ENCODE assay signal across 11 cellular contexts in the genomic region with DNA sequence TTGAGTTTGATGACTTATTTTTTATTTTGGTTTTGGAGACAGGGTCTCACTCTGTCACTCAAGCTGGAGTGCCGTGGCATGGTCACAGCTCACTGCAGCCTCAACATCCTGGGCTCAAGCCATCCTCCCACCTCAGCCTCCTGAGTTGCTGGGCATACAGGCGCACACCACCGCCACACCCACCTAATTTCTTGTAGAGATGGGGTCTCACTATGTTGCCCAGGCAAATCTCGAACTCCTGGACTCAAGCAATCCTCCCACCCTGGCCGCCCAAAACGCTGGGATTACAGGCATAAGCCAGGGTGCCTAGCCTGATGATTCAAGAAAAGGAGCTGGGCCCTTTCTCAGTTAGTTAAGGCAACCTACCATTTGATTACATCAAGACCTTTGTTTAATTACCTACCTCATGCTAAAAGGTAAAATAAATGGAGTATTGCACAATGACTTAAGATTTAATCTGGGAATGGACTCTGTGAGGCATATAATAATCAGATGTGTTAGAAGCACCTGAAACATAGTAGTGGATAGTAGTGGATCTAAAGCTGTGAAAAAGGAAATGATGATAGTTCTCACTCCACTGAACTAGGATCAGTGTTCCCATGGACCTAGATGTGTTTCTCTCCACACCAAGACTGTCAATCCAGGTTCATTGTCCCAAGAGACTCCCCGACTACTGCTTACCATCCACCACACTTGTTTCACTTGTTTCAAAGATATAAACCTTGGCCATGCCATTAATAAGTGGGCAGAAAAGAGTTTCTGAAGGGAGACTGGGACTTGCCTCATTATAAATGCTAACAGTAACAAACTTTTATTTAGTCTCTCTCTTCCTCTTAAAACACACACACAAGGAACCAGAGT. TPM values are rescaled to one million over a fixed set of nuclear protein-coding genes. Genes with fewer than 3 reads are reported as not detected.
DNase-seq lines count a peak whose midpoint lies in the region; ATAC-seq and TF ChIP-seq lines count a peak whose summit lies in the region.
"Had no signal": no experiment of that assay in that cellular context is flagged by ENCODE, and none has a peak within 500 bp of the region (broad histone marks: within the 10 kb centered on the region; RNA-seq: fewer than 3 reads in every experiment).

No MANE protein-coding gene starts in this region.

- peak overlapping the region; percentile 66 for H3K4me3 Mint-ChIP-seq in activated CD4-positive, alpha-beta T cell treated with anti-CD3 and anti-CD28 coated beads for 36 hours
- H3K4me3 Mint-ChIP-seq in stimulated activated effector memory CD8-positive, alpha-beta T cell treated with anti-CD3 and anti-CD28 coated beads, Interleukin-12 subunit alpha, Interleukin-12 subunit beta, amount 100 ng/mL, for 72 hours = peak overlapping the region; percentile 54

- H3K4me3 ChIP-seq in adipocyte (ENCODE audit: low read length) (peak overlapping the region; percentile 93), iPS-15b (ENCODE audit: low read depth, low read length) (peak overlapping the region; percentile 78), vagina (peak overlapping the region in 1 of 2 donors; percentile 68)

- intact Hi-C loops in activated CD4-positive, alpha-beta T cell treated with anti-CD3 and anti-CD28 coated beads for 36 hours (cut with DNase I, micrococcal nuclease) = loop anchor here in 1 of 2 experiments (2.0 to 10.0 kb wide), 3 partner anchors 65 to 1083 kb away; no protein-coding TSS in a partner anchor
- intact Hi-C loops in vagina (cut with DNase I) = no loop called here

- no peaks in the 10 kb centered on the region for H3K9me3 Mint-ChIP-seq in activated CD4-positive, alpha-beta T cell treated with anti-CD3 and anti-CD28 coated beads for 36 hours (ENCODE audit: low read depth)
- no peaks in the 10 kb centered on the region for H3K9me3 Mint-ChIP-seq in stimulated activated effector memory CD8-positive, alpha-beta T cell treated with anti-CD3 and anti-CD28 coated beads, Interleukin-12 subunit alpha, Interleukin-12 subunit beta, amount 100 ng/mL, for 72 hours

- H3K27ac ChIP-seq in vagina = no peak overlapping the region

- no peak for DNase-seq in activated CD4-positive, alpha-beta T cell treated with anti-CD3 and anti-CD28 coated beads for 36 hours
- no peak for DNase-seq in activated CD4-positive, alpha-beta T cell treated with anti-CD3 and anti-CD28 coated beads for 1 hour
- DNase-seq in adipocyte (ENCODE audit: low read depth) (no peak), DMS 273 treated with DMSO at 0.1 percent for 48 hours (lab: John Stamatoyannopoulos, UW) (no peak), vagina (ENCODE audit: extremely low spot score in 2 of 2) (no peak), AG08396 (ENCODE audit: low spot score) (no peak)
- no peak for DNase-seq in stimulated activated effector memory CD8-positive, alpha-beta T cell treated with anti-CD3 and anti-CD28 coated beads, Interleukin-12 subunit alpha, Interleukin-12 subunit beta, amount 100 ng/mL, for 72 hours (ENCODE audit: low spot score in 2 of 2)
- DNase-seq: AML-193, cortex of kidney, T1000 had no signal

- no peak for ATAC-seq in activated CD4-positive, alpha-beta T cell treated with anti-CD3 and anti-CD28 coated beads for 36 hours
- no peak for ATAC-seq in stimulated activated effector memory CD8-positive, alpha-beta T cell treated with anti-CD3 and anti-CD28 coated beads, Interleukin-12 subunit alpha, Interleukin-12 subunit beta, amount 100 ng/mL, for 72 hours

- CTCF ChIA-PET in activated CD4-positive, alpha-beta T cell treated with anti-CD3 and anti-CD28 coated beads for 36 hours (lab: Charles Lee) = interaction anchor here (0.6 to 2.7 kb wide), 6 partner anchors 18 to 615 kb away, joined by 3 to 16 read pairs (median 3); no protein-coding TSS in a partner anchor

- no peaks in the 10 kb centered on the region for H3K36me3 ChIP-seq in adipocyte (ENCODE audit: control insufficient read depth, insufficient read depth, low read length, severe bottlenecking)
- H3K36me3 ChIP-seq in iPS-15b (ENCODE audit: control insufficient read depth, insufficient read depth, low read length) = no peaks in the 10 kb centered on the region
- no peaks in the 10 kb centered on the region for H3K36me3 ChIP-seq in vagina

- no peaks in the 10 kb centered on the region for H3K36me3 Mint-ChIP-seq in activated CD4-positive, alpha-beta T cell treated with anti-CD3 and anti-CD28 coated beads for 36 hours (ENCODE audit: low read depth)
- H3K36me3 Mint-ChIP-seq in stimulated activated effector memory CD8-positive, alpha-beta T cell treated with anti-CD3 and anti-CD28 coated beads, Interleukin-12 subunit alpha, Interleukin-12 subunit beta, amount 100 ng/mL, for 72 hours = no peaks in the 10 kb centered on the region

- POLR2A ChIA-PET in activated CD4-positive, alpha-beta T cell treated with anti-CD3 and anti-CD28 coated beads for 36 hours (lab: Charles Lee) = no interaction called here

- H3K27me3 Mint-ChIP-seq in activated CD4-positive, alpha-beta T cell treated with anti-CD3 and anti-CD28 coated beads for 36 hours = peaks cover 31% of the 10 kb centered on the region

- H3K27me3 ChIP-seq in adipocyte (replicated peaks; ENCODE audit: control insufficient read depth, insufficient read depth, low read length) (no peaks in the 10 kb centered on the region), iPS-15b (ENCODE audit: control insufficient read depth, insufficient read depth, low read length) (no peaks in the 10 kb centered on the region), vagina (no peaks in the 10 kb centered on the region)

- TF ChIP-seq CTCF in vagina (IDR thresholded peaks at IDR 0.05) = no peak

- H3K9me3 ChIP-seq in adipocyte (ENCODE audit: control insufficient read depth, low read length) = no peaks in the 10 kb centered on the region
- no peaks in the 10 kb centered on the region for H3K9me3 ChIP-seq in iPS-15b (ENCODE audit: control insufficient read depth, insufficient read depth, low read length)
- H3K9me3 ChIP-seq in vagina = no peaks in the 10 kb centered on the region

- peak overlapping the region; percentile 90 for H3K9ac ChIP-seq in adipocyte (ENCODE audit: low read length)
- H3K9ac ChIP-seq in iPS-15b (ENCODE audit: low read depth, low read length) = no peak overlapping the region

- TF ChIP-seq POLR2A in vagina (IDR thresholded peaks at IDR 0.05) = no peak

- peaks cover 39% of the 10 kb centered on the region for H3K4me1 ChIP-seq in adipocyte (ENCODE audit: control insufficient read depth, insufficient read depth, low read length)
- H3K4me1 ChIP-seq in iPS-15b (ENCODE audit: control insufficient read depth, insufficient read depth, low read length) = peaks cover 11% of the 10 kb centered on the region
- H3K4me1 ChIP-seq in vagina = peaks cover 10% of the 10 kb centered on the region

- peaks cover 9% of the 10 kb centered on the region for H3K4me1 Mint-ChIP-seq in activated CD4-positive, alpha-beta T cell treated with anti-CD3 and anti-CD28 coated beads for 36 hours
- H3K4me1 Mint-ChIP-seq in stimulated activated effector memory CD8-positive, alpha-beta T cell treated with anti-CD3 and anti-CD28 coated beads, Interleukin-12 subunit alpha, Interleukin-12 subunit beta, amount 100 ng/mL, for 72 hours = peaks cover 13% of the 10 kb centered on the region

- H3K27ac Mint-ChIP-seq in activated CD4-positive, alpha-beta T cell treated with anti-CD3 and anti-CD28 coated beads for 36 hours = no peak overlapping the region
- no peak overlapping the region for H3K27ac Mint-ChIP-seq in stimulated activated effector memory CD8-positive, alpha-beta T cell treated with anti-CD3 and anti-CD28 coated beads, Interleukin-12 subunit alpha, Interleukin-12 subunit beta, amount 100 ng/mL, for 72 hours

RNA-seq across cellular contexts. Expression of a gene that starts 2.1 kb away (rescaled TPM):
- total RNA-seq in activated CD4-positive, alpha-beta T cell treated with anti-CD3 and anti-CD28 coated beads for 36 hours = 1 to 10 TPM; 2.6 to 2.8 TPM
- 30.4 TPM for total RNA-seq in vagina
